In genomic region chr3:96966181-96966929, GRCh38 we compare ENCODE assay signal across 22 cellular contexts.
"Had no signal": no experiment of that assay in that cellular context is flagged by ENCODE, and none has a peak within 500 bp of the region (broad histone marks: within the 10 kb centered on the region; RNA-seq: fewer than 3 reads in every experiment).

No MANE protein-coding gene starts in this region.

- H3K27ac Mint-ChIP-seq: activated B cell treated with CpG ODN at 0.5 μM for 24 hours; activated CD4-positive, alpha-beta memory T cell treated with anti-CD3 and anti-CD28 coated beads for 36 hours; activated naive CD8-positive, alpha-beta T cell; activated T-helper 1 cell treated with anti-CD3 and anti-CD28 coated beads, Interleukin-12 subunit alpha, Interleukin-12 subunit beta, Interleukin-2, Interleukin-4 antibody, amounts not matched to agents 30 ng/mL and 10 ng/mL and 1 ng/mL, durations not matched to agents 14 hours and 24 hours and 36 hours; nephron; T-cell had no signal

- H3K4me1 ChIP-seq: upper lobe of right lung had no signal

- H3K27ac ChIP-seq: upper lobe of right lung had no signal

- DNase-seq: activated B cell treated with CpG ODN at 0.5 μM for 24 hours; activated CD4-positive, alpha-beta memory T cell treated with anti-CD3 and anti-CD28 coated beads for 36 hours; activated CD4-positive, alpha-beta T cell treated with anti-CD3 and anti-CD28 coated beads for 4 hours; activated T-cell treated with anti-CD3 and anti-CD28 coated beads for 4 hours; amniotic stem cell; erythroblast; midbrain; occipital lobe; posterior cingulate gyrus; retina; stimulated activated CD4-positive, alpha-beta T cell treated with anti-CD3 and anti-CD28 coated beads, Interleukin-12 subunit alpha, Interleukin-12 subunit beta, amount 100 ng/mL, for 4 hours; stimulated activated CD4-positive, alpha-beta T cell treated with anti-CD3 and anti-CD28 coated beads, Interleukin-1b, Interleukin-23, amount 100 ng/mL, for 48 hours; stimulated activated CD8-positive, alpha-beta memory T cell treated with anti-CD3 and anti-CD28 coated beads, Interleukin-4, amount 100 ng/mL, for 48 hours; stimulated activated naive CD4-positive, alpha-beta T cell; T-cell; T-helper 9 cell; upper lobe of right lung had no signal

- H3K36me3 Mint-ChIP-seq: activated CD4-positive, alpha-beta memory T cell treated with anti-CD3 and anti-CD28 coated beads for 36 hours; activated naive CD8-positive, alpha-beta T cell; T-cell had no signal

- H3K27me3 ChIP-seq: upper lobe of right lung had no signal

- ATAC-seq: T-cell, upper lobe of right lung had no signal

- H3K4me3 Mint-ChIP-seq: activated B cell treated with CpG ODN at 0.5 μM for 24 hours; activated CD4-positive, alpha-beta memory T cell treated with anti-CD3 and anti-CD28 coated beads for 36 hours; activated naive CD8-positive, alpha-beta T cell; activated T-helper 1 cell treated with anti-CD3 and anti-CD28 coated beads, Interleukin-12 subunit alpha, Interleukin-12 subunit beta, Interleukin-2, Interleukin-4 antibody, amounts not matched to agents 30 ng/mL and 10 ng/mL and 1 ng/mL, durations not matched to agents 14 hours and 24 hours and 36 hours; nephron; T-cell had no signal

- H3K27me3 Mint-ChIP-seq: activated B cell treated with CpG ODN at 0.5 μM for 24 hours; activated CD4-positive, alpha-beta memory T cell treated with anti-CD3 and anti-CD28 coated beads for 36 hours; activated naive CD8-positive, alpha-beta T cell; T-cell had no signal

- FAIRE-seq: islet of Langerhans had no signal

- H3K4me1 Mint-ChIP-seq: activated B cell treated with CpG ODN at 0.5 μM for 24 hours, nephron, T-cell had no signal

- H3K4me3 ChIP-seq: lung, upper lobe of right lung had no signal

- H3K9me3 Mint-ChIP-seq: activated B cell treated with CpG ODN at 0.5 μM for 24 hours; activated CD4-positive, alpha-beta memory T cell treated with anti-CD3 and anti-CD28 coated beads for 36 hours; activated T-helper 1 cell treated with anti-CD3 and anti-CD28 coated beads, Interleukin-12 subunit alpha, Interleukin-12 subunit beta, Interleukin-2, Interleukin-4 antibody, amounts not matched to agents 30 ng/mL and 10 ng/mL and 1 ng/mL, durations not matched to agents 14 hours and 24 hours and 36 hours; nephron had no signal

- H3K36me3 ChIP-seq: upper lobe of right lung had no signal

- H3K9me3 ChIP-seq: upper lobe of right lung had no signal
